Comparison of ENCODE assay signal across 8 cellular contexts in the genomic region with DNA sequence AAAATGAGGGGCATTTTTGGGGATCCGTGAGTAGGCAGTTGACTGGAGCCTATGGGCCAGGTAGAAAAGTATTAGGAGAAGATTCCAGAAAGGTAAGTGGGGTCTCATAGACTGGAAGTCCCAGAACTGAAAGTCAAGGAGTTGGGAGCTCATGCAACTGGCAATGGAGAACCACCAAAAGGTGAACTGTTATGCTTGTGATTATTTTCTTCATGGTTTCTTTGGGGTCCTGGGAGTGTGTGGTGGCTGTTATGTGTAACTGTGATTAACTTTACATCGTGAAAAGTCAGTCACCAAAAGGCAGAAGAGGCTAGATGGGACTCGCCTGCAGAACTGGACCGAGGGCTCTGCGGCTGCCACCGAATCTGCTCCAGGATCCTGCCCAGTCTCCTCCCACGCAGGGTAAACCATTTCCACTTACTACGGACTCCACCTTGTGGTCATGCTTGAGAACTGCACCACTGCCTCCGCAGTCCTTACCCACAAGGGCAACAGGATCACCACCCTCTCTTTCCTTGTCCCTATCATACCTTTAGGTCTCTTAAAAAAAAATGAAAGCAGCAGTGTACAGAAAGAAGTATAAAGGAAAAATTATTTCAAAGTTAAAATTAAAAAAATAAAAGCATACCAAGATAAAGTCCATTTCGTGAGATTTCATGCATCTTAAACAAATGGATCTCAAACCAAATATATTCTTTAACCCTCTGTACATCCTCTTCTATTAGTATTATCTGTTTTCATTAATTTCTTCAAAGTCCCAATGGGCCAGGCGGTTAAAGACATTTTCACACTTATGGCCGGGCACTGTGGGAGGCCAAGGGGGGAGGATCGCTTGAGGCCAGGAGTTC. TPM values are rescaled to one million over a fixed set of nuclear protein-coding genes. Genes with fewer than 3 reads are reported as not detected.
DNase-seq lines count a peak whose midpoint lies in the region; ATAC-seq and TF ChIP-seq lines count a peak whose summit lies in the region.

No MANE protein-coding gene starts in this region.

- in situ Hi-C loops in KBM-7 (cut with MboI; ENCODE audit: low pct_unique_long_range_greater_than_20kb, low sequenced_read_pairs), result loop anchor here (25.0 kb wide), 2 partner anchors 428 to 703 kb away; no protein-coding TSS in a partner anchor

- peak overlapping the region in 2 of 8 donors; percentile 38 to 76 for H3K4me3 Mint-ChIP-seq in CD4-positive, alpha-beta memory T cell

- no peaks in the 10 kb centered on the region for H3K27me3 Mint-ChIP-seq in CD4-positive, alpha-beta memory T cell

- peaks cover 0 to 21% (median 10%) of the 10 kb centered on the region in 8 donors for H3K9me3 Mint-ChIP-seq in CD4-positive, alpha-beta memory T cell

- peak overlapping the region; percentile 58 for H3K4me2 ChIP-seq in PC-3 (ENCODE audit: low read length)
- no peak overlapping the region for H3K4me2 ChIP-seq in neural cell (ENCODE audit: low read length)

- H3K4me3 ChIP-seq in CD4-positive, alpha-beta memory T cell (ENCODE audit: low read length in 2 of 2), result no peak overlapping the region
- H3K4me3 ChIP-seq in PC-3 (ENCODE audit: low read length), result peak overlapping the region; percentile 11; the same call in 1 of the 2 replicates
- peak overlapping the region in 1 of 4 donors; percentile 45 for H3K4me3 ChIP-seq in esophagus squamous epithelium
- H3K4me3 ChIP-seq in neural cell (ENCODE audit: low read length), result no peak overlapping the region

- H3K36me3 ChIP-seq in CD4-positive, alpha-beta memory T cell (ENCODE audit: insufficient read depth, low read length), result no peaks in the 10 kb centered on the region
- H3K36me3 ChIP-seq in PC-3 (ENCODE audit: low read depth, low read length), result peaks cover 10% of the 10 kb centered on the region; the same call in 1 of the 2 replicates
- H3K36me3 ChIP-seq in esophagus squamous epithelium, result peaks cover 0 to 10% (median 0%) of the 10 kb centered on the region in 3 donors
- no peaks in the 10 kb centered on the region for H3K36me3 ChIP-seq in neural cell (ENCODE audit: insufficient read depth, low read length)

- TF ChIP-seq CTCF in PC-3 (conservative IDR thresholded peaks at IDR 0.05; ENCODE audit: low read depth, low read length) (peak; percentile 92), esophagus squamous epithelium (IDR thresholded peaks at IDR 0.05) (peak; percentile 93 to 98 (median 96)), neural cell (IDR thresholded peaks at IDR 0.05; ENCODE audit: poor library complexity, severe bottlenecking) (peak; percentile 88)

- H3K36me3 Mint-ChIP-seq in CD4-positive, alpha-beta memory T cell, result peaks cover 11 to 21% of the 10 kb centered on the region in 2 donors

- H3K4me1 ChIP-seq in CD4-positive, alpha-beta memory T cell (ENCODE audit: insufficient read depth, low read length), result peaks cover 8% of the 10 kb centered on the region
- H3K4me1 ChIP-seq in PC-3 (ENCODE audit: insufficient read depth, low read length), result no peaks in the 10 kb centered on the region
- peaks cover 0 to 7% (median 0%) of the 10 kb centered on the region in 3 donors for H3K4me1 ChIP-seq in esophagus squamous epithelium

- TF ChIP-seq RAD21 in neural cell (conservative IDR thresholded peaks at IDR 0.05), result peak; percentile 83

- no peaks in the 10 kb centered on the region for H3K79me2 ChIP-seq in PC-3 (ENCODE audit: low read length)
- no peaks in the 10 kb centered on the region for H3K79me2 ChIP-seq in neural cell (replicated peaks; ENCODE audit: insufficient read depth, low read length)

- H3K4me1 Mint-ChIP-seq in CD4-positive, alpha-beta memory T cell, result peaks cover 4 to 11% (median 8%) of the 10 kb centered on the region in 4 donors

- H3K9ac ChIP-seq in PC-3 (ENCODE audit: low read length) (no peak overlapping the region), neural cell (ENCODE audit: low read length) (no peak overlapping the region)

- H3K27me3 ChIP-seq in CD4-positive, alpha-beta memory T cell (ENCODE audit: insufficient read depth, low read length), result no peaks in the 10 kb centered on the region
- H3K27me3 ChIP-seq in PC-3 (ENCODE audit: low read length), result no peaks in the 10 kb centered on the region
- H3K27me3 ChIP-seq in esophagus squamous epithelium, result no peaks in the 10 kb centered on the region
- no peaks in the 10 kb centered on the region for H3K27me3 ChIP-seq in neural cell (ENCODE audit: insufficient read depth, low read depth, low read length)

- POLR2A ChIA-PET in CD4-positive, alpha-beta memory T cell (lab: Charles Lee; ENCODE audit: partially characterized antibody), result interaction anchor here (0.6 to 1.8 kb wide), 4 partner anchors 15 to 123 kb away, joined by 3 to 8 read pairs (median 3); partner anchors contain the start of gene CEP68
- POLR2A ChIA-PET in PC-3 (lab: Charles Lee; ENCODE audit: unreplicated experiment), result no interaction called here

- peak; percentile 67 to 74 (median 69) for DNase-seq in CD4-positive, alpha-beta memory T cell
- DNase-seq in KBM-7, result peak; percentile 84
- peak; percentile 90 for DNase-seq in PC-3
- peak; percentile 78 for DNase-seq in activated T-cell treated with anti-CD3 and anti-CD28 coated beads, Interleukin-2, amount 50 U/mL, for 1 hour
- DNase-seq in esophagus squamous epithelium (lab: John Stamatoyannopoulos, UW), result peak; percentile 8
- peak; percentile 58 for DNase-seq in stimulated activated naive CD4-positive, alpha-beta T cell treated with Interleukin-2 at 50 U/mL for 16 hours (lab: John Stamatoyannopoulos, UW)

- TF ChIP-seq POLR2A in esophagus squamous epithelium (IDR thresholded peaks at IDR 0.05), result no peak

- 26 to 31% methylated on average over 13 of the region's 13 CpGs for WGBS in esophagus squamous epithelium, 2 donors

- intact Hi-C loops in CD4-positive, alpha-beta memory T cell (cut with micrococcal nuclease), result loop anchor here (1.0 to 2.0 kb wide), 6 partner anchors 16 to 533 kb away; partner anchors contain the start of genes CEP68 and SLC1A4
- intact Hi-C loops in PC-3 (cut with micrococcal nuclease) (loop anchor here (1.0 to 2.0 kb wide), 2 partner anchors 46 to 123 kb away; no protein-coding TSS in a partner anchor), esophagus squamous epithelium (cut with DNase I) (loop anchor here (2.0 kb wide), 1 partner anchor 124 kb away; no protein-coding TSS in a partner anchor)

- H3K9me3 ChIP-seq in CD4-positive, alpha-beta memory T cell (ENCODE audit: control insufficient read depth in 1 of 2, low read length in 2 of 2), result no peaks in the 10 kb centered on the region
- H3K9me3 ChIP-seq in PC-3 (ENCODE audit: low read length), result peaks cover 7% of the 10 kb centered on the region; the same call in 1 of the 2 replicates
- peaks cover 0 to 12% (median 10%) of the 10 kb centered on the region in 3 donors for H3K9me3 ChIP-seq in esophagus squamous epithelium
- H3K9me3 ChIP-seq in neural cell (ENCODE audit: low read length), result no peaks in the 10 kb centered on the region

- H3F3A ChIP-seq in PC-3 (ENCODE audit: low read length, unreplicated experiment) (no peaks in the 10 kb centered on the region), neural cell (ENCODE audit: insufficient read depth, low read length, poor library complexity, severe bottlenecking) (no peaks in the 10 kb centered on the region)

- BruUV-seq in PC-3 (replicated peaks; lab: Mats Ljungman, UMichigan), result no TSS peak

- TF ChIP-seq EP300 in neural cell (conservative IDR thresholded peaks at IDR 0.05; ENCODE audit: poor library complexity, severe bottlenecking), result no peak

- H3K27ac ChIP-seq in CD4-positive, alpha-beta memory T cell (ENCODE audit: low read depth, low read length), result no peak overlapping the region
- no peak overlapping the region for H3K27ac ChIP-seq in PC-3 (ENCODE audit: low read length)
- no peak overlapping the region for H3K27ac ChIP-seq in esophagus squamous epithelium
- H3K27ac ChIP-seq in neural cell (ENCODE audit: low read length), result no peak overlapping the region

- no peaks in the 10 kb centered on the region for H4K20me1 ChIP-seq in PC-3 (ENCODE audit: low read length)
- H4K20me1 ChIP-seq in neural cell (ENCODE audit: insufficient read depth), result no peaks in the 10 kb centered on the region

- peak; percentile 86 for ATAC-seq in GM19463 (IDR thresholded peaks at IDR 0.05; ENCODE audit: unreplicated experiment)
- peak; percentile 100 for ATAC-seq in PC-3

- H2AFZ ChIP-seq in PC-3 (ENCODE audit: low read length) (peak overlapping the region; percentile 34; the same call in 1 of the 2 replicates), neural cell (ENCODE audit: low read depth, low read length) (no peak overlapping the region)

- CTCF ChIA-PET in CD4-positive, alpha-beta memory T cell (lab: Charles Lee; ENCODE audit: partially characterized antibody), result interaction anchor here (0.6 to 9.5 kb wide), 10 partner anchors 9 to 123 kb away, joined by 3 to 165 read pairs (median 5); partner anchors contain the start of gene CEP68
- CTCF ChIA-PET in PC-3 (lab: Charles Lee), result interaction anchor here (0.6 to 1.3 kb wide), 2 partner anchors 78 to 123 kb away, joined by 3 to 10 read pairs; no protein-coding TSS in a partner anchor

- H3K9me2 ChIP-seq in PC-3 (replicated peaks; ENCODE audit: low read length), result no peaks in the 10 kb centered on the region
- no peaks in the 10 kb centered on the region for H3K9me2 ChIP-seq in neural cell (ENCODE audit: insufficient read depth, low read length)

- no peak overlapping the region for H3K27ac Mint-ChIP-seq in CD4-positive, alpha-beta memory T cell

TF ChIP-seq in neural cell, 6 proteins besides CTCF, POLR2A, EP300 and RAD21:
- TF ChIP-seq SMC3 (conservative IDR thresholded peaks at IDR 0.05; ENCODE audit: poor library complexity), result peak; percentile 92
- no peak for TF ChIP-seq POLR2AphosphoS5 (IDR thresholded peaks at IDR 0.05)

RNA-seq across cellular contexts. Expression of gene CEP68, which starts 15.6 kb away (rescaled TPM):
- total RNA-seq in CD4-positive, alpha-beta memory T cell, result 10 to 100 TPM; 57.7 to 59.9 TPM
- polyA plus RNA-seq in CD4-positive, alpha-beta memory T cell, result 10 to 100 TPM; 19.9 to 28.4 TPM
- total RNA-seq in PC-3 (2014; rRNA removed) (3.4 and 7.0 TPM in 2 replicates), esophagus squamous epithelium (10 to 100 TPM in 2 of 4 donors, 1 to 10 TPM in 2; 3.9 to 17.4 (median 8.6) TPM)
- 34.7 and 38.8 TPM in 2 replicates for polyA plus RNA-seq in neural cell
- polyA minus RNA-seq in neural cell, result 58.4 and 68.8 TPM in 2 replicates

RNA-seq across cellular contexts. Expression of gene SLC1A4, which starts 51.4 kb away (rescaled TPM):
- total RNA-seq in CD4-positive, alpha-beta memory T cell, result 10 to 100 TPM in 1 of 2 experiments, 1 to 10 TPM in 1; 8.2 to 10.3 TPM
- polyA plus RNA-seq in CD4-positive, alpha-beta memory T cell, result 1 to 10 TPM; 1.6 to 2.0 TPM
- total RNA-seq in PC-3 (2014; rRNA removed), result 8.2 and 9.1 TPM in 2 replicates
- total RNA-seq in esophagus squamous epithelium, result 10 to 100 TPM; 12.8 to 28.1 (median 14.3) TPM
- polyA plus RNA-seq in neural cell, result 33.8 and 38.0 TPM in 2 replicates
- 65.0 and 65.2 TPM in 2 replicates for polyA minus RNA-seq in neural cell

Comparison
In these comparisons a context has a peak if more than half of its experiments do, and no peak if none do; other contexts are left out.
1. DNase-seq: peak in every context shown above with its lines; median percentile 90 in PC-3; 84 in KBM-7; 78 in activated T-cell treated with anti-CD3 and anti-CD28 coated beads, Interleukin-2, amount 50 U/mL, for 1 hour; 69 in CD4-positive, alpha-beta memory T cell; 58 in stimulated activated naive CD4-positive, alpha-beta T cell treated with Interleukin-2 at 50 U/mL for 16 hours; 8 in esophagus squamous epithelium.